Comparison of ENCODE assay signal across 8 cellular contexts in genomic region chr12:40106655-40107054, GRCh38. TPM values are rescaled to one million over a fixed set of nuclear protein-coding genes. Genes with fewer than 3 reads are reported as not detected.
DNase-seq lines count a peak whose midpoint lies in the region; ATAC-seq and TF ChIP-seq lines count a peak whose summit lies in the region.

No MANE protein-coding gene starts in this region.

- peaks cover 34% of the 10 kb centered on the region for H3K4me1 Mint-ChIP-seq in chondrocyte (ENCODE audit: low read depth)

- H3K18ac ChIP-seq in neuronal stem cell (ENCODE audit: low read length), result no peak overlapping the region

- H4K91ac ChIP-seq in neuronal stem cell (ENCODE audit: low read depth, low read length, poor library complexity), result no peak overlapping the region

- H3K27me3 Mint-ChIP-seq in chondrocyte (ENCODE audit: low read depth), result peaks cover 4% of the 10 kb centered on the region

- no peak overlapping the region for H4K8ac ChIP-seq in neuronal stem cell (ENCODE audit: low read depth, low read length)

- ATAC-seq in GM21528 (IDR thresholded peaks at IDR 0.05; ENCODE audit: low FRiP score, unreplicated experiment), result no peak
- no peak for ATAC-seq in GM18873 (IDR thresholded peaks at IDR 0.05; ENCODE audit: low FRiP score, unreplicated experiment)
- ATAC-seq in HG03342 (IDR thresholded peaks at IDR 0.05; ENCODE audit: unreplicated experiment), result no peak

- H3K4me3 ChIP-seq in neuronal stem cell (ENCODE audit: low read length in 2 of 2), result no peak overlapping the region

- H3K36me3 ChIP-seq in neuronal stem cell (replicated peaks in 1 of 2; ENCODE audit: control insufficient read depth in 2 of 2, insufficient read depth in 2 of 2, low read length in 2 of 2), result no peaks in the 10 kb centered on the region

- H3K79me1 ChIP-seq in neuronal stem cell (ENCODE audit: low read depth, low read length), result no peaks in the 10 kb centered on the region

- TF ChIP-seq CTCF in chondrocyte (IDR thresholded peaks at IDR 0.05), result no peak

- no peak overlapping the region for H3K23ac ChIP-seq in neuronal stem cell (ENCODE audit: low read depth, low read length, poor library complexity)

- no peak overlapping the region for H2BK120ac ChIP-seq in neuronal stem cell (ENCODE audit: low read depth, low read length)

- H3K9me3 ChIP-seq in neuronal stem cell (replicated peaks in 1 of 2; ENCODE audit: control insufficient read depth in 2 of 2, insufficient read depth in 1 of 2, low read depth in 1 of 2, low read length in 2 of 2), result no peaks in the 10 kb centered on the region

- no peak overlapping the region for H2BK15ac ChIP-seq in neuronal stem cell (ENCODE audit: low read length)

- no peaks in the 10 kb centered on the region for H3K27me3 ChIP-seq in neuronal stem cell (ENCODE audit: control insufficient read depth in 3 of 3, insufficient read depth in 3 of 3, low read depth in 1 of 3, low read length in 3 of 3)

- no peak overlapping the region for H3K9ac ChIP-seq in neuronal stem cell (ENCODE audit: low read depth, low read length, poor library complexity)

- no peak overlapping the region for H3K27ac ChIP-seq in neuronal stem cell (replicated peaks; ENCODE audit: low read length)

- H3K9me3 Mint-ChIP-seq in chondrocyte (ENCODE audit: low read depth), result no peaks in the 10 kb centered on the region

- peak overlapping the region; percentile 37 for H3K4me3 Mint-ChIP-seq in chondrocyte (ENCODE audit: unreplicated experiment)

- H3K4me2 ChIP-seq in neuronal stem cell (ENCODE audit: insufficient read depth, low read length, poor library complexity, severe bottlenecking), result no peak overlapping the region

- no peak overlapping the region for H2BK5ac ChIP-seq in neuronal stem cell (ENCODE audit: low read length)

- H3K27ac Mint-ChIP-seq in chondrocyte (ENCODE audit: unreplicated experiment), result no peak overlapping the region

- H3K4me1 ChIP-seq in neuronal stem cell (ENCODE audit: control insufficient read depth in 2 of 2, insufficient read depth in 1 of 2, low read depth in 1 of 2, low read length in 2 of 2), result peaks cover 3 to 11% of the 10 kb centered on the region in 2 donors

- no peak overlapping the region for H2BK12ac ChIP-seq in neuronal stem cell (ENCODE audit: low read length)

- no peak overlapping the region for H2AK5ac ChIP-seq in neuronal stem cell (ENCODE audit: low read depth, low read length)

- H3K14ac ChIP-seq in neuronal stem cell (ENCODE audit: low read length), result no peak overlapping the region

- H3K36me3 Mint-ChIP-seq in chondrocyte (ENCODE audit: low read depth), result no peaks in the 10 kb centered on the region

- no peak overlapping the region for H3K4ac ChIP-seq in neuronal stem cell (ENCODE audit: low read length)

- WGBS in neuronal stem cell (ENCODE audit: extremely low coverage in 2 of 2, insufficient read length in 2 of 2, insufficient replicate concordance in 1 of 2), 2 donors, result no CpG with 5 or more reads among the region's 6 CpGs

- DNase-seq in COR-L47 (lab: John Stamatoyannopoulos, UW) (peak; percentile 8), NCI-H345 treated with DMSO at 0.1 percent for 48 hours (lab: John Stamatoyannopoulos, UW; ENCODE audit: unreplicated experiment) (peak; percentile 55), chondrocyte (ENCODE audit: low spot score) (no peak), neuronal stem cell (ENCODE audit: low spot score) (no peak), activated gamma-delta T cell (lab: John Stamatoyannopoulos, UW) (no peak)

- peak overlapping the region; percentile 97 for H2AFZ ChIP-seq in neuronal stem cell (ENCODE audit: low read length)

RNA-seq across cellular contexts. Expression of gene SLC2A13, which starts 0.8 kb away (rescaled TPM):
- total RNA-seq in chondrocyte, result 12.3 to 14.6 TPM (median 14.4 TPM) in 3 replicates
- 3.2 TPM for polyA plus RNA-seq in neuronal stem cell (2013, experiment 1 of 2)
- polyA plus RNA-seq in neuronal stem cell (2013, experiment 2 of 2), result 3.5 TPM

Comparison
In these comparisons a context has a peak if more than half of its experiments do, and no peak if none do; other contexts are left out.
1. DNase-seq: peak in COR-L47 (single experiment) and NCI-H345 treated with DMSO at 0.1 percent for 48 hours (single experiment); none in chondrocyte (single experiment), neuronal stem cell (single experiment) and activated gamma-delta T cell (single experiment).